9 cellular contexts compared by ENCODE assay signal in the genomic region with DNA sequence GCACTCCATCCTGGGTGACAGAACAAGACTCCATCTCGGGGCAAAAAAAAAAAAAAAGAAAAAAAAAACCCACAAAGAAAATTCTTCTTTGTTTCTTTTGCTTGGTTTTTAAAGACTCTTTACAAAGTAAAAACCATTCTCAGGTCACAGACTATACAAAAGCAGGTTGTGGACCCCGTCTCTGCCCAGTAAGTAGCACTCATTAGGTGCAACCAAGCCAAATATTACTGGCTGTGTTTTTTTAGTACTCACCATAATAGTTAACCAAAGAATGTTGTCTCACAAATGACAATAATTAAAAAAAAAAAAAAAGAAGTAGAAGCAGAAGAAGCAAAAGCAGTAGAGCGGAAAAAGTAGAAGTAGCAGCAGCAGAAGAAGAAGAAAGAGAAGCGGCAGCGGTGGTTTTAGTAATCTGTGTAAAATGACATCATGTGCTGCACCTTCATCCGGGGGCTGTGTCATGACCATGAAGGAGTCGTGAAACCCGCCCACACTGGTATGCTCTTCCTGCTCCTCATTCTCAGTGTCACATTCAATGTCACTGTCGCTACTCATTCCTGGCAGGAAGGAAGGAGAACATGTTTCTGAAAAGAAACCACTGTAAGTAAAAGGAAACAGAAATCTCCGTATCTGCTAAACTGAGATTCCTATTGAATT.
DNase-seq lines count a peak whose midpoint lies in the region; ATAC-seq and TF ChIP-seq lines count a peak whose summit lies in the region.
"Had no signal": no experiment of that assay in that cellular context is flagged by ENCODE, and none has a peak within 500 bp of the region (broad histone marks: within the 10 kb centered on the region; RNA-seq: fewer than 3 reads in every experiment).

No MANE protein-coding gene starts in this region.

- peak overlapping the region; percentile 79 to 93 (median 88) for H3K4me3 Mint-ChIP-seq in naive thymus-derived CD8-positive, alpha-beta T cell
- H3K4me3 Mint-ChIP-seq in stimulated activated naive CD8-positive, alpha-beta T cell treated with anti-CD3 and anti-CD28 coated beads, Interleukin-15, amount 100 ng/mL, for 72 hours, result peak overlapping the region; percentile 83 to 92

- H3K4me3 ChIP-seq in AG10803 (ENCODE audit: low read length), result no peak overlapping the region

- no peaks in the 10 kb centered on the region for H3K27me3 Mint-ChIP-seq in naive thymus-derived CD8-positive, alpha-beta T cell
- H3K27me3 Mint-ChIP-seq in stimulated activated naive CD8-positive, alpha-beta T cell treated with anti-CD3 and anti-CD28 coated beads, Interleukin-15, amount 100 ng/mL, for 72 hours, result no peaks in the 10 kb centered on the region

- H3K9me3 Mint-ChIP-seq in naive thymus-derived CD8-positive, alpha-beta T cell, result no peaks in the 10 kb centered on the region
- H3K9me3 Mint-ChIP-seq in stimulated activated naive CD8-positive, alpha-beta T cell treated with anti-CD3 and anti-CD28 coated beads, Interleukin-15, amount 100 ng/mL, for 72 hours, result no peaks in the 10 kb centered on the region

- peak; percentile 89 for ATAC-seq in GM19455 (IDR thresholded peaks at IDR 0.05; ENCODE audit: unreplicated experiment)
- ATAC-seq in HG03520 (IDR thresholded peaks at IDR 0.05; ENCODE audit: unreplicated experiment), result peak; percentile 87
- ATAC-seq in naive thymus-derived CD8-positive, alpha-beta T cell, result peak; percentile 99
- peak; percentile 100 for ATAC-seq in stimulated activated naive CD8-positive, alpha-beta T cell treated with anti-CD3 and anti-CD28 coated beads, Interleukin-15, amount 100 ng/mL, for 72 hours

- POLR2A ChIA-PET in naive thymus-derived CD8-positive, alpha-beta T cell (lab: Charles Lee), result interaction anchor here (0.6 to 0.7 kb wide), 2 partner anchors 105 to 473 kb away, joined by 3 to 4 read pairs; no protein-coding TSS in a partner anchor

- H3K4me1 Mint-ChIP-seq in naive thymus-derived CD8-positive, alpha-beta T cell, result peaks cover 4 to 34% (median 9%) of the 10 kb centered on the region in 4 donors
- H3K4me1 Mint-ChIP-seq in stimulated activated naive CD8-positive, alpha-beta T cell treated with anti-CD3 and anti-CD28 coated beads, Interleukin-15, amount 100 ng/mL, for 72 hours, result peaks cover 19% of the 10 kb centered on the region

- DNase-seq in AG10803 (ENCODE audit: low read depth) (peak; percentile 26), dermis microvascular lymphatic vessel endothelial cell (ENCODE audit: low read depth in 2 of 2) (peak; percentile 43 to 80), NCI-H82 (lab: John Stamatoyannopoulos, UW) (no peak)
- DNase-seq in activated CD4-positive, alpha-beta T cell treated with anti-CD3 and anti-CD28 coated beads for 48 hours, result peak; percentile 81
- DNase-seq in naive thymus-derived CD8-positive, alpha-beta T cell, result peak; percentile 44 to 88 (median 68)
- peak; percentile 59 to 80 for DNase-seq in stimulated activated naive CD8-positive, alpha-beta T cell treated with anti-CD3 and anti-CD28 coated beads, Interleukin-15, amount 100 ng/mL, for 72 hours
- DNase-seq: DND-41 had no signal

- TF ChIP-seq CTCF in AG10803 (conservative IDR thresholded peaks at IDR 0.05; ENCODE audit: low read length), result no peak

- peaks cover 0 to 37% (median 6%) of the 10 kb centered on the region in 3 donors for H3K36me3 Mint-ChIP-seq in naive thymus-derived CD8-positive, alpha-beta T cell

- peak overlapping the region; percentile 95 to 99 (median 98) for H3K27ac Mint-ChIP-seq in naive thymus-derived CD8-positive, alpha-beta T cell
- H3K27ac Mint-ChIP-seq in stimulated activated naive CD8-positive, alpha-beta T cell treated with anti-CD3 and anti-CD28 coated beads, Interleukin-15, amount 100 ng/mL, for 72 hours, result peak overlapping the region; percentile 81 to 92
